Comparison of ENCODE assay signal across 8 cellular contexts in genomic region chr1:9413877-9414213, GRCh38.
DNase-seq lines count a peak whose midpoint lies in the region; ATAC-seq and TF ChIP-seq lines count a peak whose summit lies in the region.

No MANE protein-coding gene starts in this region.

- no peaks in the 10 kb centered on the region for H3K36me3 ChIP-seq in subcutaneous abdominal adipose tissue (ENCODE audit: control insufficient read depth in 5 of 5, insufficient read depth in 5 of 5, low read length in 5 of 5)

- in situ Hi-C loops in KBM-7 (cut with MboI; ENCODE audit: low pct_unique_long_range_greater_than_20kb, low sequenced_read_pairs), result no loop called here

- peaks cover 10 to 30% (median 25%) of the 10 kb centered on the region in 5 donors for H3K4me1 ChIP-seq in subcutaneous abdominal adipose tissue (ENCODE audit: control insufficient read depth in 5 of 5, insufficient read depth in 5 of 5, low read length in 5 of 5)

- H3K9me3 ChIP-seq in subcutaneous abdominal adipose tissue (ENCODE audit: control insufficient read depth in 5 of 5, low read length in 5 of 5), result no peaks in the 10 kb centered on the region

- H3K9ac ChIP-seq in subcutaneous abdominal adipose tissue (ENCODE audit: low read length in 5 of 5), result peak overlapping the region in 3 of 5 donors; percentile 69 to 81 (median 78)

- H3K4me3 ChIP-seq in subcutaneous abdominal adipose tissue (ENCODE audit: low read depth in 1 of 5, low read length in 5 of 5), result no peak overlapping the region

- H3K27me3 ChIP-seq in subcutaneous abdominal adipose tissue (ENCODE audit: control insufficient read depth in 5 of 5, insufficient read depth in 4 of 5, low read length in 5 of 5), result peaks cover 0 to 4% (median 0%) of the 10 kb centered on the region in 5 donors

- DNase-seq in iPS-NIHi7 (ENCODE audit: extremely low spot score) (peak; percentile 28), NCI-H1105 treated with DMSO at 0.1 percent for 48 hours (lab: John Stamatoyannopoulos, UW) (no peak), KBM-7 (no peak), epidermal melanocyte (ENCODE audit: insufficient read length, low spot score) (no peak)

- ATAC-seq in GM21825 (IDR thresholded peaks at IDR 0.05; ENCODE audit: unreplicated experiment) (peak; percentile 1), SK-N-SH treated with all-trans-retinoic acid at 6 μM for 48 hours (peak; percentile 58), HG03354 (IDR thresholded peaks at IDR 0.05; ENCODE audit: poor library complexity, severe bottlenecking, unreplicated experiment) (no peak)

- H3K27ac ChIP-seq in subcutaneous abdominal adipose tissue (ENCODE audit: low read depth, low read length), result peak overlapping the region; percentile 93

TF ChIP-seq in SK-N-SH treated with all-trans-retinoic acid at 6 μM for 48 hours, 23 proteins besides CTCF, POLR2A, EP300 and RAD21:
- no peak for TF ChIP-seq TOX (CRISPR knock-in tag; IDR thresholded peaks at IDR 0.05; ENCODE audit: borderline replicate concordance)
- TF ChIP-seq ISL1 (CRISPR knock-in tag; IDR thresholded peaks at IDR 0.05), result no peak
